Comparison of ENCODE assay signal across 22 cellular contexts in genomic region chr9:69824497-69825252, GRCh38. TPM values are rescaled to one million over a fixed set of nuclear protein-coding genes. Genes with fewer than 3 reads are reported as not detected.
DNase-seq lines count a peak whose midpoint lies in the region; ATAC-seq, FAIRE-seq and TF ChIP-seq lines count a peak whose summit lies in the region.
"Had no signal": no experiment of that assay in that cellular context is flagged by ENCODE, and none has a peak within 500 bp of the region (broad histone marks: within the 10 kb centered on the region; RNA-seq: fewer than 3 reads in every experiment).

No MANE protein-coding gene starts in this region.

- no peaks in the 10 kb centered on the region for H3K4me1 ChIP-seq in HepG2 (ENCODE audit: insufficient read depth, low read length)
- peaks cover 0 to 5% (median 0%) of the 10 kb centered on the region in 4 donors for H3K4me1 ChIP-seq in right lobe of liver
- H3K4me1 ChIP-seq in H1 (replicated peaks in 1 of 4; ENCODE audit: control insufficient read depth in 3 of 4, insufficient read depth in 4 of 4, low read length in 3 of 4) = peaks cover 8 to 23% (median 19%) of the 10 kb centered on the region in 4 experiments; a peak in 6 of 7 replicates
- H3K4me1 ChIP-seq in pancreas = no peaks in the 10 kb centered on the region
- peaks cover 0 to 6% (median 1%) of the 10 kb centered on the region in 12 donors for H3K4me1 ChIP-seq in heart left ventricle

- H2BK15ac ChIP-seq in H1 (ENCODE audit: low read length) = no peak overlapping the region; the same call in 1 of the 2 replicates

- no peak for FAIRE-seq in HepG2 (lab: Jason Lieb, UNC)
- FAIRE-seq in H1 (lab: Jason Lieb, UNC) = no peak
- peak; percentile 20 for FAIRE-seq in pancreas (lab: Jason Lieb, UNC)

- BruUV-seq in HepG2 (replicated peaks; lab: Mats Ljungman, UMichigan) = no TSS peak

- no peak overlapping the region for H3K27ac ChIP-seq in HepG2 (ENCODE audit: extremely low read length, insufficient read depth, low read length)
- H3K27ac ChIP-seq in right lobe of liver = no peak overlapping the region
- H3K27ac ChIP-seq in H1 (ENCODE audit: low read depth, low read length) = peak overlapping the region; percentile 14; the same call in 1 of the 2 replicates
- H3K27ac ChIP-seq in pancreas = no peak overlapping the region
- H3K27ac ChIP-seq in heart left ventricle = no peak overlapping the region

- H3K4me2 ChIP-seq in HepG2 (ENCODE audit: low read depth, low read length) = no peak overlapping the region
- H3K4me2 ChIP-seq in H1 (ENCODE audit: insufficient read depth in 1 of 2, low read depth in 2 of 2, low read length in 2 of 2) = peak overlapping the region; percentile 49 to 61

- no peaks in the 10 kb centered on the region for H3K79me1 ChIP-seq in H1 (ENCODE audit: low read depth, low read length)

- H3K18ac ChIP-seq in H1 (ENCODE audit: extremely low read depth, low read length) = peak overlapping the region; percentile 7; the same call in 1 of the 2 replicates

- intact Hi-C loops in HepG2 (cut with micrococcal nuclease; ENCODE audit: unreplicated experiment) (loop anchor here (10.0 kb wide), 1 partner anchor 150 kb away; the partner anchor contains the start of gene APBA1), right lobe of liver (cut with DNase I) (no loop called here), pancreas (cut with DNase I) (no loop called here), heart left ventricle (cut with DNase I) (loop anchor here in 1 of 10 donors (5.0 kb wide), 1 partner anchor 52 kb away; no protein-coding TSS in a partner anchor)

- H3K23me2 ChIP-seq in H1 (ENCODE audit: low read depth, low read length) = peaks cover 3% of the 10 kb centered on the region; the same call in 1 of the 2 replicates

- no peak for ATAC-seq in HepG2
- ATAC-seq in right lobe of liver = no peak
- ATAC-seq in pancreas = no peak
- no peak for ATAC-seq in heart left ventricle

- H3K4me3 ChIP-seq in HepG2 (replicated peaks in 1 of 3; ENCODE audit: insufficient read depth in 1 of 3, low read depth in 2 of 3, low read length in 3 of 3) (no peak overlapping the region), right lobe of liver (no peak overlapping the region), H1 (ENCODE audit: extremely low read depth in 1 of 4, insufficient read depth in 2 of 4, low read depth in 3 of 4, low read length in 4 of 4) (peak overlapping the region in 1 of 4 experiments; percentile 37; a peak in 2 of 8 replicates), pancreas (no peak overlapping the region), heart left ventricle (no peak overlapping the region)

- H3K79me2 ChIP-seq in HepG2 (ENCODE audit: insufficient read depth, low read length) (no peaks in the 10 kb centered on the region), H1 (ENCODE audit: control insufficient read depth in 1 of 2, insufficient read depth in 2 of 2, low read length in 2 of 2) (no peaks in the 10 kb centered on the region)

- peak overlapping the region; percentile 18 for H4K5ac ChIP-seq in H1 (ENCODE audit: insufficient read length, low read depth, low read length)

- peak overlapping the region; percentile 76; the same call in 1 of the 2 replicates for H2BK5ac ChIP-seq in H1 (ENCODE audit: low read depth, low read length)

- H3K56ac ChIP-seq in H1 (replicated peaks; ENCODE audit: insufficient read length, low read depth, low read length) = no peak overlapping the region

- no peak overlapping the region for H2BK120ac ChIP-seq in H1 (replicated peaks; ENCODE audit: low read depth, low read length)

- H2BK20ac ChIP-seq in H1 (ENCODE audit: low read length) = no peak overlapping the region

- no peaks in the 10 kb centered on the region for H3K36me3 ChIP-seq in HepG2 (replicated peaks in 1 of 2; ENCODE audit: control insufficient read depth in 1 of 2, insufficient read depth in 2 of 2, low read length in 2 of 2)
- no peaks in the 10 kb centered on the region for H3K36me3 ChIP-seq in right lobe of liver
- H3K36me3 ChIP-seq in H1 (ENCODE audit: control insufficient read depth in 2 of 4, insufficient read depth in 4 of 4, low read length in 3 of 4) = no peaks in the 10 kb centered on the region; a peak in 1 of 8 replicates
- no peaks in the 10 kb centered on the region for H3K36me3 ChIP-seq in pancreas
- H3K36me3 ChIP-seq in heart left ventricle = no peaks in the 10 kb centered on the region

- POLR2A ChIA-PET in HepG2 (lab: Yijun Ruan, JAX) = no interaction called here
- POLR2A ChIA-PET in H1 (lab: Charles Lee; ENCODE audit: partially characterized antibody) = interaction anchor here (0.7 kb wide), 1 partner anchor 1444 kb away, joined by 3 read pairs; no protein-coding TSS in a partner anchor

- H3K27me3 ChIP-seq in HepG2 (ENCODE audit: control insufficient read depth in 1 of 2, insufficient read depth in 2 of 2, low read length in 2 of 2) (peaks cover 0 to 22% of the 10 kb centered on the region in 2 experiments; a peak in 2 of 5 replicates), right lobe of liver (peaks cover 0 to 8% of the 10 kb centered on the region in 2 donors), H1 (replicated peaks in 1 of 4; ENCODE audit: control insufficient read depth in 3 of 4, extremely low read depth in 1 of 4, insufficient read depth in 3 of 4, low read length in 3 of 4) (no peaks in the 10 kb centered on the region), pancreas (no peaks in the 10 kb centered on the region), heart left ventricle (peaks cover 0 to 28% (median 10%) of the 10 kb centered on the region in 9 donors)

- peak overlapping the region; percentile 11 for H4K91ac ChIP-seq in H1 (replicated peaks; ENCODE audit: insufficient read length, low read length)

- CTCF ChIA-PET in HepG2 (lab: Yijun Ruan, JAX; ENCODE audit: low intra/inter-chr PET ratio, low total read pairs) (no interaction called here), H1 (lab: Charles Lee; ENCODE audit: partially characterized antibody) (interaction anchor here (0.6 to 2.7 kb wide), 3 partner anchors 10 to 152 kb away, joined by 3 to 15 read pairs (median 3); no protein-coding TSS in a partner anchor)

- no peak for TF ChIP-seq EP300 in HepG2 (IDR thresholded peaks at IDR 0.05; ENCODE audit: low read depth in 2 of 2, low read length in 2 of 2)
- no peak for TF ChIP-seq EP300 in HepG2 (CRISPR knock-in tag; IDR thresholded peaks at IDR 0.05; ENCODE audit: borderline replicate concordance)
- no peak for TF ChIP-seq EP300 in H1 (IDR thresholded peaks at IDR 0.05; ENCODE audit: borderline replicate concordance in 1 of 2, low read depth in 2 of 2, low read length in 2 of 2)

- TF ChIP-seq POLR2A in HepG2 (IDR thresholded peaks at IDR 0.05; ENCODE audit: insufficient read depth in 1 of 2, low read depth in 2 of 2, low read length in 2 of 2) (no peak), right lobe of liver (IDR thresholded peaks at IDR 0.05) (no peak), H1 (IDR thresholded peaks at IDR 0.05; ENCODE audit: control extremely low read depth in 1 of 2, low read depth in 2 of 2, low read length in 2 of 2) (no peak), heart left ventricle (IDR thresholded peaks at IDR 0.05) (no peak)

- no peak overlapping the region for H3K14ac ChIP-seq in H1 (ENCODE audit: insufficient read length)

- no peak overlapping the region for H3K4ac ChIP-seq in H1 (replicated peaks; ENCODE audit: insufficient read length, low read depth, low read length)

- no peak overlapping the region for H3K9ac ChIP-seq in HepG2 (ENCODE audit: insufficient read depth, low read depth, low read length)
- H3K9ac ChIP-seq in H1 (replicated peaks in 1 of 4; ENCODE audit: extremely low read depth in 1 of 4, low read depth in 3 of 4, low read length in 3 of 4) = no peak overlapping the region

- no peak overlapping the region for H3K23ac ChIP-seq in H1 (ENCODE audit: insufficient read length)

- H3K9me3 ChIP-seq in HepG2 (ENCODE audit: low read length) (no peaks in the 10 kb centered on the region), right lobe of liver (no peaks in the 10 kb centered on the region), H1 (ENCODE audit: insufficient read depth in 2 of 2, low read depth in 1 of 2, low read length in 1 of 2) (no peaks in the 10 kb centered on the region), pancreas (no peaks in the 10 kb centered on the region), heart left ventricle (no peaks in the 10 kb centered on the region)

- H4K8ac ChIP-seq in H1 (ENCODE audit: extremely low read depth, insufficient read depth, low read length) = no peak overlapping the region

- H2AK5ac ChIP-seq in H1 (ENCODE audit: low read depth, low read length) = no peak overlapping the region

- H4K20me1 ChIP-seq in HepG2 (ENCODE audit: insufficient read depth, low read length) (no peaks in the 10 kb centered on the region), H1 (replicated peaks in 1 of 2; ENCODE audit: control insufficient read depth in 1 of 2, insufficient read depth in 2 of 2, low read length in 2 of 2) (no peaks in the 10 kb centered on the region)

- 3% methylated on average over 3 of the region's 3 CpGs for WGBS in HepG2 (ENCODE audit: low lambda C conversion rate)
- 53% methylated on average over 3 of the region's 3 CpGs for WGBS in right lobe of liver (ENCODE audit: insufficient coverage, low coverage, low lambda C conversion rate, missing lambda C conversion rate)
- 10% methylated on average over 3 of the region's 3 CpGs; no CpG with 5 or more reads in 1 of the 2 experiments for WGBS in H1 (ENCODE audit: extremely low coverage in 1 of 2, insufficient coverage in 1 of 2, insufficient read length in 1 of 2, insufficient replicate concordance in 2 of 2, low coverage in 1 of 2, low lambda C conversion rate in 2 of 2, missing lambda C conversion rate in 1 of 2), 2 experiments
- WGBS in pancreas, 2 donors = 53 to 57% methylated on average over 3 of the region's 3 CpGs
- WGBS in heart left ventricle, 4 donors = 61 to 72% (median 69%) methylated on average over 3 of the region's 3 CpGs

- no peak for TF ChIP-seq CTCF in HepG2 (CRISPR knock-in tag; IDR thresholded peaks at IDR 0.05)
- TF ChIP-seq CTCF in right lobe of liver (IDR thresholded peaks at IDR 0.05) = no peak
- no peak for TF ChIP-seq CTCF in H1 (IDR thresholded peaks at IDR 0.05; ENCODE audit: control extremely low read depth in 1 of 3, insufficient read depth in 1 of 3, low read depth in 1 of 3, low read length in 3 of 3)
- no peak for TF ChIP-seq CTCF in pancreas (IDR thresholded peaks at IDR 0.05)
- TF ChIP-seq CTCF in heart left ventricle (IDR thresholded peaks at IDR 0.05) = no peak

- H2AFZ ChIP-seq in HepG2 (ENCODE audit: low read length) = no peak overlapping the region
- no peak overlapping the region for H2AFZ ChIP-seq in H1 (ENCODE audit: low read length)

- in situ Hi-C loops in HepG2 (cut with HindIII; ENCODE audit: extremely low pct_ligation_motif_present, low pct_unique_long_range_greater_than_20kb) = no loop called here

- TF ChIP-seq RAD21 in HepG2 (CRISPR knock-in tag; IDR thresholded peaks at IDR 0.05) = no peak
- TF ChIP-seq RAD21 in H1 (IDR thresholded peaks at IDR 0.05 in 1 of 2, conservative IDR thresholded peaks at IDR 0.05 in 1 of 2; ENCODE audit: low read depth in 2 of 2, low read length in 2 of 2) = no peak

- H2BK12ac ChIP-seq in H1 (ENCODE audit: low read depth, low read length) = no peak overlapping the region

- DNase-seq in HepG2 (ENCODE audit: low spot score) (no peak), right lobe of liver (no peak), NCI-H1436 (lab: John Stamatoyannopoulos, UW) (peak; percentile 45), H1 (ENCODE audit: low read depth in 1 of 2, low spot score in 2 of 2) (no peak), pancreas (no peak), SIG-M5 (lab: John Stamatoyannopoulos, UW) (no peak), heart left ventricle (no peak)
- DNase-seq in activated CD4-positive, CD25-positive, alpha-beta regulatory T cell (lab: John Stamatoyannopoulos, UW) = no peak
- DNase-seq: ACHN; C1 segment of cervical spinal cord; CD8-positive, alpha-beta memory T cell; GDM1; HCEC 1CT; Karpas-422; NCI-H1417 treated with DMSO at 0.1 percent for 48 hours; NCI-H2029; NCI-H446 treated with DMSO at 0.1 percent for 48 hours; NCI-H774; RPMI8226; SHP77 treated with DMSO at 0.1 percent for 48 hours; T-helper 1 cell had no signal

RNA-seq across cellular contexts. Expression of gene CFAP95, which starts 4.1 kb away (rescaled TPM):
- total RNA-seq in HepG2 (2016; rRNA removed; fragmentation: Illumina TruSeq; extraction: Trizol) = not detected in 2 replicates
- total RNA-seq in HepG2 (2016; cell fraction: cytosol; rRNA removed; fragmentation: Illumina TruSeq; extraction: Trizol; ENCODE audit: low read depth) = not detected in 2 replicates
- not detected in 2 replicates for total RNA-seq in HepG2 (2016; cell fraction: insoluble cytoplasmic fraction; rRNA removed; fragmentation: Illumina TruSeq; extraction: Trizol)
- not detected in 2 replicates for total RNA-seq in HepG2 (2016; cell fraction: membrane; rRNA removed; fragmentation: Illumina TruSeq; extraction: Trizol)
- not detected in 2 replicates for total RNA-seq in HepG2 (2016; cell fraction: nucleus; rRNA removed; fragmentation: Illumina TruSeq; extraction: Trizol)
- polyA plus RNA-seq in HepG2 (2011; rRNA removed) = not detected in 2 replicates
- not detected in 2 replicates for polyA plus RNA-seq in HepG2 (2011; cell fraction: cytosol; rRNA removed)
- not detected in 2 replicates for polyA plus RNA-seq in HepG2 (2011; cell fraction: nucleus; rRNA removed)
- polyA plus RNA-seq in HepG2 (2012) = not detected in 2 replicates
- polyA plus RNA-seq in HepG2 (2016; cell fraction: cytosol; fragmentation: Illumina TruSeq; extraction: Trizol; ENCODE audit: low read depth) = not detected in 2 replicates
- not detected in 2 replicates for polyA plus RNA-seq in HepG2 (2016; cell fraction: insoluble cytoplasmic fraction; fragmentation: Illumina TruSeq; extraction: Trizol; ENCODE audit: low read depth)
- not detected in 2 replicates for polyA plus RNA-seq in HepG2 (2016; cell fraction: membrane; fragmentation: Illumina TruSeq; extraction: Trizol; ENCODE audit: low read depth)
- not detected in 2 replicates for polyA plus RNA-seq in HepG2 (2016; cell fraction: nucleus; fragmentation: Illumina TruSeq; extraction: Trizol; ENCODE audit: insufficient read depth, low read depth)
- not detected in 2 replicates for polyA minus RNA-seq in HepG2 (2011; rRNA and poly(A)+ RNA removed; ENCODE audit: low replicate concordance)
- not detected in 2 replicates for polyA minus RNA-seq in HepG2 (2011; cell fraction: cytosol; rRNA and poly(A)+ RNA removed)
- polyA minus RNA-seq in HepG2 (2011; cell fraction: nucleus; rRNA and poly(A)+ RNA removed) = not detected in 2 replicates
- total RNA-seq in right lobe of liver = not detected
- 15.8 and 17.3 TPM in 2 replicates for total RNA-seq in H1 (2021; fragmentation: NEBNext Ultra II Directional; extraction: Animal tissue kit (Norgen Biotek cat#: 25700))
- 15.9 and 38.5 TPM in 2 replicates for polyA plus RNA-seq in H1 (2011; rRNA removed)
- 32.8 TPM for polyA plus RNA-seq in H1 (2011; cell fraction: cytosol; rRNA removed)
- 9.7 TPM for polyA plus RNA-seq in H1 (2011; cell fraction: nucleus; rRNA removed)
- 29.9 to 47.8 TPM (median 41.5 TPM) in 4 replicates for polyA plus RNA-seq in H1 (2012, experiment 1 of 2)
- 61.4 TPM for polyA plus RNA-seq in H1 (2012, experiment 2 of 2)
- polyA plus RNA-seq in H1 (2013, experiment 1 of 2) = 18.4 TPM
- polyA plus RNA-seq in H1 (2013, experiment 2 of 2) = 16.0 TPM
- 14.2 and 24.5 TPM in 2 replicates for polyA minus RNA-seq in H1 (2011; rRNA and poly(A)+ RNA removed)
- polyA minus RNA-seq in H1 (2011; cell fraction: cytosol; rRNA and poly(A)+ RNA removed) = 12.2 TPM
- 14.8 TPM for polyA minus RNA-seq in H1 (2011; cell fraction: nucleus; rRNA and poly(A)+ RNA removed)
- total RNA-seq in pancreas = 1 to 10 TPM in 1 of 6 donors, under 1 TPM in 2, not detected in 3; 0.20 to 2.3 (median 0.78) TPM
- polyA plus RNA-seq in pancreas = 1 to 10 TPM in 1 of 2 donors, under 1 TPM in 1; 0.34 to 3.1 TPM
- 1 to 10 TPM in 1 of 9 donors, under 1 TPM in 3, not detected in 5; 0.45 to 1.1 (median 0.49) TPM for total RNA-seq in heart left ventricle
- polyA plus RNA-seq in heart left ventricle = not detected
- total RNA-seq: MCF 10A had no signal
- polyA plus RNA-seq: CD8-positive, alpha-beta memory T cell had no signal
